Comparison of ENCODE assay signal across 1 cellular context in genomic region chr1:197922070-197922390, GRCh38.
TF ChIP-seq lines count a peak whose summit lies in the region.

No MANE protein-coding gene starts in this region.

TF ChIP-seq in WTC11, 78 proteins besides CTCF, POLR2A, EP300 and RAD21 (continued from another document):
- no peak for TF ChIP-seq AFF4 (CRISPR knock-in tag; IDR thresholded peaks at IDR 0.05; ENCODE audit: borderline replicate concordance)
